ENCODE assay signal across 8 cellular contexts in genomic region chr7:150753826-150754603, GRCh38. TPM values are rescaled to one million over a fixed set of nuclear protein-coding genes. Genes with fewer than 3 reads are reported as not detected.
A peak's percentile ranks its signal among the peaks of the same experiment; 100 is the strongest.
DNase-seq lines count a peak whose midpoint lies in the region; ATAC-seq, FAIRE-seq and TF ChIP-seq lines count a peak whose summit lies in the region.

No MANE protein-coding gene starts in this region.

- H3K4me2 ChIP-seq in trophoblast cell (ENCODE audit: low read length), result no peak overlapping the region

- H2BK5ac ChIP-seq in trophoblast cell (ENCODE audit: low read depth, low read length, poor library complexity), result no peak overlapping the region

- no peak overlapping the region for H3K9ac ChIP-seq in trophoblast cell (ENCODE audit: low read length)

- no peak overlapping the region for H4K91ac ChIP-seq in trophoblast cell (ENCODE audit: low read depth, low read length)

- no peak overlapping the region for H2AFZ ChIP-seq in trophoblast cell (ENCODE audit: insufficient read depth, low read length, poor library complexity)

- 44% methylated on average over 3 of the region's 3 CpGs for WGBS in prostate gland
- no CpG with 5 or more reads among the region's 3 CpGs for WGBS in trophoblast cell (ENCODE audit: extremely low coverage, insufficient coverage, insufficient read length)

- DNase-seq in D721Med (ENCODE audit: insufficient read length, low spot score) (no peak), RCC 7860 (ENCODE audit: low spot score) (peak; percentile 34), foreskin keratinocyte (no peak), prostate gland (ENCODE audit: low spot score) (no peak), trophoblast cell (no peak), KG1 (lab: John Stamatoyannopoulos, UW) (no peak)
- no peak for DNase-seq in NK-92 treated with Interleukin-12 subunit alpha and Interleukin-12 subunit beta, amount 100 ng/mL, for 24 hours (lab: John Stamatoyannopoulos, UW)

- H3K23ac ChIP-seq in trophoblast cell (ENCODE audit: low read length), result no peak overlapping the region

- no peak overlapping the region for H4K8ac ChIP-seq in trophoblast cell (ENCODE audit: low read depth, low read length)

- TF ChIP-seq POLR2A in prostate gland (IDR thresholded peaks at IDR 0.05), result no peak

- H3K9me3 ChIP-seq in prostate gland (no peaks in the 10 kb centered on the region), trophoblast cell (ENCODE audit: insufficient read depth, low read depth, low read length) (no peaks in the 10 kb centered on the region)

- no peak overlapping the region for H3K18ac ChIP-seq in trophoblast cell (ENCODE audit: low read length)

- TF ChIP-seq CTCF in D721Med (IDR thresholded peaks at IDR 0.05; ENCODE audit: insufficient read depth, missing control alignments), result peak; percentile 26
- no peak for TF ChIP-seq CTCF in foreskin keratinocyte (conservative IDR thresholded peaks at IDR 0.05)
- no peak for TF ChIP-seq CTCF in prostate gland (IDR thresholded peaks at IDR 0.05)

- H3K79me1 ChIP-seq in trophoblast cell (ENCODE audit: low read length), result no peaks in the 10 kb centered on the region

- H2BK12ac ChIP-seq in trophoblast cell (ENCODE audit: low read length), result no peak overlapping the region

- no peak overlapping the region for H2AK5ac ChIP-seq in trophoblast cell (ENCODE audit: low read length)

- intact Hi-C loops in prostate gland (cut with DNase I), result no loop called here

- ATAC-seq in GM21825 (IDR thresholded peaks at IDR 0.05; ENCODE audit: unreplicated experiment), result peak; percentile 39
- ATAC-seq in foreskin keratinocyte, result peak; percentile 32

- no peaks in the 10 kb centered on the region for H3K79me2 ChIP-seq in trophoblast cell (ENCODE audit: control insufficient read depth, insufficient read depth, low read length, poor library complexity)

- H3K36me3 ChIP-seq in prostate gland, result no peaks in the 10 kb centered on the region
- no peaks in the 10 kb centered on the region for H3K36me3 ChIP-seq in trophoblast cell (ENCODE audit: control insufficient read depth in 1 of 2, insufficient read depth in 2 of 2, low read length in 2 of 2)

- FAIRE-seq in D721Med (lab: Jason Lieb, UNC), result no peak
- FAIRE-seq in RCC 7860 (lab: Jason Lieb, UNC), result no peak

- H2BK120ac ChIP-seq in trophoblast cell (ENCODE audit: insufficient read depth, low read length, poor library complexity), result no peak overlapping the region

- no peak overlapping the region for H3K14ac ChIP-seq in trophoblast cell (ENCODE audit: low read length)

- H3K4ac ChIP-seq in trophoblast cell (ENCODE audit: low read depth, low read length), result no peak overlapping the region

- H3K4me3 ChIP-seq in prostate gland (no peak overlapping the region), trophoblast cell (ENCODE audit: low read depth, low read length) (no peak overlapping the region)

- H4K12ac ChIP-seq in trophoblast cell (ENCODE audit: low read depth, low read length), result no peak overlapping the region

- no peaks in the 10 kb centered on the region for H3K4me1 ChIP-seq in foreskin keratinocyte
- no peaks in the 10 kb centered on the region for H3K4me1 ChIP-seq in prostate gland (replicated peaks)
- no peaks in the 10 kb centered on the region for H3K4me1 ChIP-seq in trophoblast cell (ENCODE audit: control insufficient read depth in 1 of 2, insufficient read depth in 2 of 2, low read length in 2 of 2)

- H3K27ac ChIP-seq in foreskin keratinocyte, result no peak overlapping the region
- H3K27ac ChIP-seq in prostate gland, result no peak overlapping the region
- H3K27ac ChIP-seq in trophoblast cell (ENCODE audit: low read depth, low read length), result no peak overlapping the region

- no peaks in the 10 kb centered on the region for H3K27me3 ChIP-seq in foreskin keratinocyte
- H3K27me3 ChIP-seq in prostate gland (replicated peaks; ENCODE audit: insufficient read depth), result no peaks in the 10 kb centered on the region
- no peaks in the 10 kb centered on the region for H3K27me3 ChIP-seq in trophoblast cell (ENCODE audit: insufficient read depth, low read length)

RNA-seq across cellular contexts. Expression of gene GIMAP5, which starts 16.8 kb away (rescaled TPM):
- total RNA-seq in foreskin keratinocyte (not detected in 2 replicates), prostate gland (10 to 100 TPM; 11.1 to 15.1 TPM)
- not detected in 2 replicates for polyA plus RNA-seq in foreskin keratinocyte
- not detected in 2 replicates for polyA plus RNA-seq in trophoblast cell (2013)

RNA-seq across cellular contexts. Expression of gene GIMAP1, which starts 37.6 kb away (rescaled TPM):
- total RNA-seq in foreskin keratinocyte (not detected in 2 replicates), prostate gland (1 to 10 TPM; 3.9 to 4.2 TPM)
- polyA plus RNA-seq in foreskin keratinocyte, result not detected in 2 replicates
- not detected in 2 replicates for polyA plus RNA-seq in trophoblast cell (2013)

RNA-seq across cellular contexts. Expression of gene TMEM176B, which starts 46.1 kb away (rescaled TPM):
- total RNA-seq in foreskin keratinocyte, result not detected in 2 replicates
- polyA plus RNA-seq in foreskin keratinocyte, result not detected in 2 replicates
- 10 to 100 TPM in 1 of 2 donors, 1 to 10 TPM in 1; 4.5 to 14.5 TPM for total RNA-seq in prostate gland
- polyA plus RNA-seq in trophoblast cell (2013), result 2.4 TPM in 2 replicates

RNA-seq across cellular contexts. Expression of gene TMEM176A, which starts 46.6 kb away (rescaled TPM):
- total RNA-seq in foreskin keratinocyte (not detected in 2 replicates), prostate gland (1 to 10 TPM; 3.8 to 6.9 TPM)
- not detected in 2 replicates for polyA plus RNA-seq in foreskin keratinocyte
- 1.7 and 1.8 TPM in 2 replicates for polyA plus RNA-seq in trophoblast cell (2013)

Comparison
In these comparisons a context has a peak if more than half of its experiments do, and no peak if none do; other contexts are left out.
1. RNA of gene GIMAP5, which starts 16.8 kb away (total RNA-seq): 11.1 to 15.1 TPM in prostate gland; not detected in foreskin keratinocyte; every median in the first group is over 10 times any median in the second.